ENCODE assay signal across 1 cellular context in genomic region chr19:42272989-42273406, GRCh38.
TF ChIP-seq lines count a peak whose summit lies in the region.

No MANE protein-coding gene starts in this region.

TF ChIP-seq in HepG2, 621 proteins besides CTCF, POLR2A, EP300 and RAD21:
- TF ChIP-seq RBFOX2 (IDR thresholded peaks at IDR 0.05; ENCODE audit: low read depth, low read length) (peak; percentile 36; the same call in 1 of the 2 replicates), EEA1 (CRISPR knock-in tag; IDR thresholded peaks at IDR 0.05; ENCODE audit: borderline replicate concordance) (no peak)
TF ChIP-seq in HepG2: peak in this region for 1.
